ENCODE assay signal across 24 cellular contexts in the genomic region with DNA sequence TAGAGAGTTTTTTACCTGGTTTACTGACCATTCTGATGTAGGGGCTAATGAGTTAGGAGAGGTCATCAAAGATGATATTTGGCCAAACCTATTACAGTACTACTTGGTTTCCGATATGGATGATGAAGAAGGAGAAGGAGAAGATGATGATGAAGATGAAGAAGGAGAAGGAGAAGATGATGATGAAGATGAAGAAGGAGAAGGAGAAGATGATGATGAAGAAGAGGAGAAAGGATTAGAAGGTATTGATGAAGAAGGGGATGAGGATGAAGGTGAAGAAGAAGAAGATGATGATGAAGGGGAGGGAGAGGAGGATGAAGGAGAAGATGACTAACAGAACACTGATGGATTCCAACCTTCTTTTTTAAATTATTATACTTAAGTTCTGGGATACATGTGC.
DNase-seq lines count a peak whose midpoint lies in the region; ATAC-seq, FAIRE-seq and TF ChIP-seq lines count a peak whose summit lies in the region.
"Had no signal": no experiment of that assay in that cellular context is flagged by ENCODE, and none has a peak within 500 bp of the region (broad histone marks: within the 10 kb centered on the region; RNA-seq: fewer than 3 reads in every experiment).

No MANE protein-coding gene starts in this region.

- TF ChIP-seq POLR2A in GM12892 (IDR thresholded peaks at IDR 0.05; ENCODE audit: low read depth, low read length) = no peak

- no peak for DNase-seq in GM12892 (ENCODE audit: insufficient read length)
- DNase-seq in HTR-8/SVneo (ENCODE audit: insufficient read length, low spot score) = no peak
- DNase-seq in urothelium cell line (ENCODE audit: low spot score) = no peak
- DNase-seq in NCI-H2171 (lab: John Stamatoyannopoulos, UW) = no peak
- no peak for DNase-seq in OCI-M2 (lab: John Stamatoyannopoulos, UW; ENCODE audit: unreplicated experiment)
- DNase-seq: 8988T; ACHN; BE2C; C1 segment of cervical spinal cord; CD4-positive, alpha-beta memory T cell; CD4-positive, CD25-positive, alpha-beta regulatory T cell; CD8-positive, alpha-beta memory T cell; COR-L47; DMS 273 treated with DMSO at 0.1 percent for 48 hours; DMS153; DMS53; DMS79; DND-41; EL; GDM1 had no signal

- ATAC-seq in GM19452 (IDR thresholded peaks at IDR 0.05; ENCODE audit: unreplicated experiment) = no peak
- ATAC-seq: GM12878 had no signal

- FAIRE-seq in GM12892 (lab: Jason Lieb, UNC) (peak; percentile 51), HTR-8/SVneo (lab: Jason Lieb, UNC) (peak; percentile 4), urothelium cell line (lab: Jason Lieb, UNC) (peak; percentile 76)
- FAIRE-seq: A204.1, GM12878, GM18507 had no signal
